Comparison of ENCODE assay signal across 1 cellular context in genomic region chr2:61074100-61074499, GRCh38.
A peak's percentile ranks its signal among the peaks of the same experiment; 100 is the strongest.
TF ChIP-seq lines count a peak whose summit lies in the region.

No MANE protein-coding gene starts in this region.

TF ChIP-seq in HepG2, 621 proteins besides CTCF, POLR2A, EP300 and RAD21:
- 0 out of 2 replicates have a peak, but pooled peaks have one; percentile 17 for TF ChIP-seq CEBPG (CRISPR knock-in tag; IDR thresholded peaks at IDR 0.05)
- TF ChIP-seq ZNF570 (CRISPR knock-in tag; IDR thresholded peaks at IDR 0.05; ENCODE audit: borderline replicate concordance): no peak
- TF ChIP-seq, protein P1, sequence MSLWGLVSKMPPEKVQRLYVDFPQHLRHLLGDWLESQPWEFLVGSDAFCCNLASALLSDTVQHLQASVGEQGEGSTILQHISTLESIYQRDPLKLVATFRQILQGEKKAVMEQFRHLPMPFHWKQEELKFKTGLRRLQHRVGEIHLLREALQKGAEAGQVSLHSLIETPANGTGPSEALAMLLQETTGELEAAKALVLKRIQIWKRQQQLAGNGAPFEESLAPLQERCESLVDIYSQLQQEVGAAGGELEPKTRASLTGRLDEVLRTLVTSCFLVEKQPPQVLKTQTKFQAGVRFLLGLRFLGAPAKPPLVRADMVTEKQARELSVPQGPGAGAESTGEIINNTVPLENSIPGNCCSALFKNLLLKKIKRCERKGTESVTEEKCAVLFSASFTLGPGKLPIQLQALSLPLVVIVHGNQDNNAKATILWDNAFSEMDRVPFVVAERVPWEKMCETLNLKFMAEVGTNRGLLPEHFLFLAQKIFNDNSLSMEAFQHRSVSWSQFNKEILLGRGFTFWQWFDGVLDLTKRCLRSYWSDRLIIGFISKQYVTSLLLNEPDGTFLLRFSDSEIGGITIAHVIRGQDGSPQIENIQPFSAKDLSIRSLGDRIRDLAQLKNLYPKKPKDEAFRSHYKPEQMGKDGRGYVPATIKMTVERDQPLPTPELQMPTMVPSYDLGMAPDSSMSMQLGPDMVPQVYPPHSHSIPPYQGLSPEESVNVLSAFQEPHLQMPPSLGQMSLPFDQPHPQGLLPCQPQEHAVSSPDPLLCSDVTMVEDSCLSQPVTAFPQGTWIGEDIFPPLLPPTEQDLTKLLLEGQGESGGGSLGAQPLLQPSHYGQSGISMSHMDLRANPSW (CRISPR knock-in tag; IDR thresholded peaks at IDR 0.05; ENCODE audit: borderline replicate concordance): no peak
- no peak for TF ChIP-seq ZNF761 (CRISPR knock-in tag; conservative IDR thresholded peaks at IDR 0.05)
- TF ChIP-seq CEBPB (IDR thresholded peaks at IDR 0.05; ENCODE audit: borderline replicate concordance, low read depth, low read length): peak; percentile 68; the same call in 1 of the 2 replicates
